In the genomic region with DNA sequence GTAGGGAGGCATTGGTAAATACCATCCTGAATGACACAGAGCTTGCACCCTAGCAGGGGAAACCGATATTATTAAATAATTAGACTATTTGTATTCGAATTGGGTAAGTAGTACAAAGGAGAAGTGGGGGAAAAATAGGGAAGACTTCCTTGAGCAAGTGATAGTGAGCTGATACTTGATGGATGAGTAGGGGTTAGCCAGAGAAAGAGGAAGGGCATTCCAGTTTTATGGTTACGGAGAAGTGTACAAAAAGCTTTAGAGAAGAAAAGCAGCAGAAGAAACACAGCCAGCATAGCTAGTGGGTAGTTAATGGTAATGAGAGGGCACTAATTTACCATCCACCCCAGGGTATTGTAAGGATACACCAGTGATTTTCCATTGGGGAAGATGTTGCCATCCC, we compare ENCODE assay signal across 10 cellular contexts. TPM values are rescaled to one million over a fixed set of nuclear protein-coding genes. Genes with fewer than 3 reads are reported as not detected.
DNase-seq lines count a peak whose midpoint lies in the region; ATAC-seq and TF ChIP-seq lines count a peak whose summit lies in the region.
"Had no signal": no experiment of that assay in that cellular context is flagged by ENCODE, and none has a peak within 500 bp of the region (broad histone marks: within the 10 kb centered on the region; RNA-seq: fewer than 3 reads in every experiment).

No MANE protein-coding gene starts in this region.

- no peaks in the 10 kb centered on the region for H3K9me3 Mint-ChIP-seq in Calu3 (ENCODE audit: low read depth, unreplicated experiment)
- no peaks in the 10 kb centered on the region for H3K9me3 Mint-ChIP-seq in naive thymus-derived CD8-positive, alpha-beta T cell

- H3K4me3 ChIP-seq in HUES6 (ENCODE audit: low read depth, low read length) (peak overlapping the region; percentile 70), adipocyte (ENCODE audit: low read length) (peak overlapping the region; percentile 85), spleen (peak overlapping the region in 1 of 8 donors; percentile 81), coronary artery (no peak overlapping the region)

- peak overlapping the region; percentile 28 for H3K27ac Mint-ChIP-seq in Calu3 (ENCODE audit: unreplicated experiment)
- H3K27ac Mint-ChIP-seq in naive thymus-derived CD8-positive, alpha-beta T cell: peak overlapping the region in 6 of 10 donors; percentile 10 to 100 (median 98)

- no peaks in the 10 kb centered on the region for H3K27me3 Mint-ChIP-seq in Calu3 (ENCODE audit: unreplicated experiment)
- H3K27me3 Mint-ChIP-seq in naive thymus-derived CD8-positive, alpha-beta T cell: no peaks in the 10 kb centered on the region

- DNase-seq in Calu3 (no peak), adipocyte (ENCODE audit: low read depth) (no peak), spleen (no peak), coronary artery (ENCODE audit: low spot score) (no peak)
- DNase-seq in naive thymus-derived CD8-positive, alpha-beta T cell: no peak
- DNase-seq: H7; NK-92 treated with Interleukin-12 subunit alpha and Interleukin-12 subunit beta, amount 100 ng/mL, for 24 hours; stimulated activated CD4-positive, alpha-beta T cell treated with anti-CD3 and anti-CD28 coated beads, Interleukin-12 subunit alpha, Interleukin-12 subunit beta, amount 100 ng/mL, for 4 hours had no signal

- POLR2A ChIA-PET in naive thymus-derived CD8-positive, alpha-beta T cell (lab: Charles Lee): interaction anchor here (1.3 to 3.4 kb wide), 2 partner anchors 9 to 80 kb away, joined by 3 to 16 read pairs; no protein-coding TSS in a partner anchor

- intact Hi-C loops in Calu3 (cut with micrococcal nuclease; ENCODE audit: unreplicated experiment) (loop anchor here (10.0 kb wide), 2 partner anchors 96 to 204 kb away; a partner anchor contains a TSS), spleen (cut with DNase I; ENCODE audit: low total_unique reads) (loop anchor here (10.0 kb wide), 1 partner anchor 76 kb away; a partner anchor contains a TSS)

- TF ChIP-seq POLR2A in spleen (IDR thresholded peaks at IDR 0.05): no peak

- H3K36me3 ChIP-seq in HUES6 (ENCODE audit: control insufficient read depth, insufficient read depth, low read length) (peaks cover 33% of the 10 kb centered on the region), adipocyte (ENCODE audit: control insufficient read depth, insufficient read depth, low read length, severe bottlenecking) (peaks cover 26% of the 10 kb centered on the region), spleen (peaks cover 0 to 38% (median 27%) of the 10 kb centered on the region in 6 donors)

- H3K9me3 ChIP-seq in HUES6 (ENCODE audit: control insufficient read depth, insufficient read depth, low read depth, low read length) (no peaks in the 10 kb centered on the region), adipocyte (ENCODE audit: control insufficient read depth, low read length) (no peaks in the 10 kb centered on the region), spleen (no peaks in the 10 kb centered on the region)

- CTCF ChIA-PET in Calu3 (lab: Charles Lee): no interaction called here

- H3K9ac ChIP-seq in HUES6 (ENCODE audit: low read length) (no peak overlapping the region), adipocyte (ENCODE audit: low read length) (no peak overlapping the region)

- H3K4me1 ChIP-seq in HUES6 (ENCODE audit: control insufficient read depth, insufficient read depth, low read length): peaks cover 11% of the 10 kb centered on the region
- H3K4me1 ChIP-seq in adipocyte (ENCODE audit: control insufficient read depth, insufficient read depth, low read length): peaks cover 30% of the 10 kb centered on the region
- H3K4me1 ChIP-seq in spleen: peaks cover 12 to 42% (median 30%) of the 10 kb centered on the region in 6 donors

- no peak for TF ChIP-seq CTCF in Calu3 (IDR thresholded peaks at IDR 0.05; ENCODE audit: unreplicated experiment)
- TF ChIP-seq CTCF in spleen (IDR thresholded peaks at IDR 0.05 in 8 of 11, conservative IDR thresholded peaks at IDR 0.05 in 3 of 11): no peak
- no peak for TF ChIP-seq CTCF in coronary artery (IDR thresholded peaks at IDR 0.05)

- BruUV-seq in Calu3 (replicated peaks; lab: Mats Ljungman, UMichigan): no TSS peak

- H3K27ac ChIP-seq in HUES6 (ENCODE audit: low read depth, low read length) (no peak overlapping the region), spleen (no peak overlapping the region), coronary artery (no peak overlapping the region)

- no peaks in the 10 kb centered on the region for H3K27me3 ChIP-seq in HUES6 (ENCODE audit: control insufficient read depth, insufficient read depth, low read length)
- H3K27me3 ChIP-seq in adipocyte (replicated peaks; ENCODE audit: control insufficient read depth, insufficient read depth, low read length): no peaks in the 10 kb centered on the region
- no peaks in the 10 kb centered on the region for H3K27me3 ChIP-seq in spleen (replicated peaks in 1 of 7)

- peaks cover 36% of the 10 kb centered on the region for H3K36me3 Mint-ChIP-seq in Calu3 (ENCODE audit: insufficient read depth, unreplicated experiment)
- peaks cover 0 to 41% (median 11%) of the 10 kb centered on the region in 3 donors for H3K36me3 Mint-ChIP-seq in naive thymus-derived CD8-positive, alpha-beta T cell

- H3K4me3 Mint-ChIP-seq in Calu3 (ENCODE audit: low read depth, unreplicated experiment): peak overlapping the region; percentile 77
- peak overlapping the region in 9 of 10 donors; percentile 49 to 98 (median 94) for H3K4me3 Mint-ChIP-seq in naive thymus-derived CD8-positive, alpha-beta T cell

- ATAC-seq in naive thymus-derived CD8-positive, alpha-beta T cell: no peak
- ATAC-seq in HG03354 (IDR thresholded peaks at IDR 0.05; ENCODE audit: poor library complexity, severe bottlenecking, unreplicated experiment): no peak

- H3K4me1 Mint-ChIP-seq in Calu3 (ENCODE audit: low read depth, unreplicated experiment): peaks cover 33% of the 10 kb centered on the region
- peaks cover 26 to 52% (median 50%) of the 10 kb centered on the region in 4 donors for H3K4me1 Mint-ChIP-seq in naive thymus-derived CD8-positive, alpha-beta T cell

- WGBS in spleen, 5 donors: 52 to 85% (median 73%) methylated on average over 3 of the region's 3 CpGs

RNA-seq across cellular contexts. Expression of a gene that starts 1.6 kb away (rescaled TPM):
- total RNA-seq in Calu3 (2022): 13.3 and 16.1 TPM in 2 replicates
- total RNA-seq in naive thymus-derived CD8-positive, alpha-beta T cell: 10 to 100 TPM; 29.9 to 30.4 TPM
- polyA plus RNA-seq in naive thymus-derived CD8-positive, alpha-beta T cell: 10 to 100 TPM; 18.1 to 24.4 (median 20.2) TPM
- 10 to 100 TPM; 15.8 to 26.6 (median 20.7) TPM for total RNA-seq in spleen
- polyA plus RNA-seq in spleen: 10 to 100 TPM; 12.7 to 16.6 (median 13.0) TPM

RNA-seq across cellular contexts. Expression of a gene that starts 1.7 kb away (rescaled TPM):
- total RNA-seq in Calu3 (2022): not detected in 2 replicates
- total RNA-seq in naive thymus-derived CD8-positive, alpha-beta T cell: under 1 TPM; 0.16 to 0.63 TPM
- not detected for polyA plus RNA-seq in naive thymus-derived CD8-positive, alpha-beta T cell
- not detected for total RNA-seq in spleen
- polyA plus RNA-seq in spleen: not detected
